Comparison of ENCODE assay signal across 1 cellular context in the genomic region with DNA sequence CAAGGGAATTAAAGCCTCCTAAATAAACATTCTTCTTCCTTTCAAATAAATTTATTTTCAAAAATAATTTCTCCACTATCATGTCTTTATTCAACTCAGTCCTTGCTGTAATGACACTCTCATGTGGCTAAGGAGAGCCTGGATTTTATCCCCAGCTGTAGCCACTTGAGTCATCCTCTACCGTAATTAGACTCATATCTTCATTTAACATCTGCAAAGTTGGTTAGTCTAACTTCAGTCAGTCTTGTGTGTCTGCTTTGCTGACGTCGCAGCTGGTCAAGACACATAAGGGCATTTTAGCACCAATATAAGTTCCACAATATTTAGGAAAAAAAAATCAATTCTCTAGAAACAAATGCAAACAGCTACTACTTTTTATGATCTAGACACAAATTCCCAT.
A peak's percentile ranks its signal among the peaks of the same experiment; 100 is the strongest.
TF ChIP-seq lines count a peak whose summit lies in the region.

No MANE protein-coding gene starts in this region.

TF ChIP-seq in K562, 482 proteins besides CTCF, POLR2A, EP300 and RAD21 (continued from another document and continues in another):
- TF ChIP-seq POLR2G (IDR thresholded peaks at IDR 0.05; ENCODE audit: low read depth, low read length) (no peak), ETV5 (CRISPR knock-in tag; IDR thresholded peaks at IDR 0.05; ENCODE audit: low read depth) (no peak), MTA2 (IDR thresholded peaks at IDR 0.05; ENCODE audit: low read depth) (no peak), ETS2 (tag; IDR thresholded peaks at IDR 0.05; ENCODE audit: borderline replicate concordance, poor library complexity, severe bottlenecking) (no peak), DACH1 (IDR thresholded peaks at IDR 0.05; ENCODE audit: partially characterized antibody) (no peak), ZNF274 (IDR thresholded peaks at IDR 0.05; ENCODE audit: borderline replicate concordance, low read depth, low read length) (no peak), KLF13 (tag; IDR thresholded peaks at IDR 0.05; ENCODE audit: borderline replicate concordance, low read depth) (no peak), MXI1 (IDR thresholded peaks at IDR 0.05; ENCODE audit: low read depth, low read length) (no peak), SMARCE1 (IDR thresholded peaks at IDR 0.05) (no peak), CC2D1A (IDR thresholded peaks at IDR 0.05) (no peak), SREBF1 (IDR thresholded peaks at IDR 0.05; ENCODE audit: borderline replicate concordance, low read depth, low read length) (no peak), ZFP36 (IDR thresholded peaks at IDR 0.05; ENCODE audit: low read depth, low read length, partially characterized antibody) (no peak), TEAD4 (IDR thresholded peaks at IDR 0.05; ENCODE audit: low read length) (peak; percentile 50; the same call in 1 of the 2 replicates), TEAD4 (CRISPR knock-in tag; IDR thresholded peaks at IDR 0.05; ENCODE audit: borderline replicate concordance) (no peak), IRF2 (CRISPR knock-in tag; IDR thresholded peaks at IDR 0.05) (no peak), HNRNPL (IDR thresholded peaks at IDR 0.05; ENCODE audit: low read depth, low read length) (no peak), ZKSCAN1 (IDR thresholded peaks at IDR 0.05; ENCODE audit: low read depth, low read length) (no peak), ZNF134 (CRISPR knock-in tag; conservative IDR thresholded peaks at IDR 0.05) (no peak), ZNF282 (CRISPR knock-in tag; IDR thresholded peaks at IDR 0.05) (no peak), SIN3A (IDR thresholded peaks at IDR 0.05; ENCODE audit: borderline replicate concordance in 2 of 2, control insufficient read depth in 1 of 2, low read depth in 2 of 2, low read length in 2 of 2) (no peak), CBFA2T2 (conservative IDR thresholded peaks at IDR 0.05) (peak; percentile 33), SAFB2 (IDR thresholded peaks at IDR 0.05; ENCODE audit: borderline replicate concordance, low read depth, low read length, severe bottlenecking) (no peak), ZNF707 (CRISPR knock-in tag; conservative IDR thresholded peaks at IDR 0.05) (no peak), SMARCB1 (IDR thresholded peaks at IDR 0.05; ENCODE audit: insufficient read length, low read depth) (no peak), NFE2 (IDR thresholded peaks at IDR 0.05; ENCODE audit: low read depth) (0 out of 2 replicates have a peak, but pooled peaks have one; percentile 16), PHF20 (IDR thresholded peaks at IDR 0.05; ENCODE audit: partially characterized antibody) (no peak), CREM (IDR thresholded peaks at IDR 0.05; ENCODE audit: low read depth) (peak; percentile 39; the same call in 1 of the 2 replicates)
- TF ChIP-seq, protein P1, sequence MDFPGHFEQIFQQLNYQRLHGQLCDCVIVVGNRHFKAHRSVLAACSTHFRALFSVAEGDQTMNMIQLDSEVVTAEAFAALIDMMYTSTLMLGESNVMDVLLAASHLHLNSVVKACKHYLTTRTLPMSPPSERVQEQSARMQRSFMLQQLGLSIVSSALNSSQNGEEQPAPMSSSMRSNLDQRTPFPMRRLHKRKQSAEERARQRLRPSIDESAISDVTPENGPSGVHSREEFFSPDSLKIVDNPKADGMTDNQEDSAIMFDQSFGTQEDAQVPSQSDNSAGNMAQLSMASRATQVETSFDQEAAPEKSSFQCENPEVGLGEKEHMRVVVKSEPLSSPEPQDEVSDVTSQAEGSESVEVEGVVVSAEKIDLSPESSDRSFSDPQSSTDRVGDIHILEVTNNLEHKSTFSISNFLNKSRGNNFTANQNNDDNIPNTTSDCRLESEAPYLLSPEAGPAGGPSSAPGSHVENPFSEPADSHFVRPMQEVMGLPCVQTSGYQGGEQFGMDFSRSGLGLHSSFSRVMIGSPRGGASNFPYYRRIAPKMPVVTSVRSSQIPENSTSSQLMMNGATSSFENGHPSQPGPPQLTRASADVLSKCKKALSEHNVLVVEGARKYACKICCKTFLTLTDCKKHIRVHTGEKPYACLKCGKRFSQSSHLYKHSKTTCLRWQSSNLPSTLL (IDR thresholded peaks at IDR 0.05) = no peak
- TF ChIP-seq, protein P2, sequence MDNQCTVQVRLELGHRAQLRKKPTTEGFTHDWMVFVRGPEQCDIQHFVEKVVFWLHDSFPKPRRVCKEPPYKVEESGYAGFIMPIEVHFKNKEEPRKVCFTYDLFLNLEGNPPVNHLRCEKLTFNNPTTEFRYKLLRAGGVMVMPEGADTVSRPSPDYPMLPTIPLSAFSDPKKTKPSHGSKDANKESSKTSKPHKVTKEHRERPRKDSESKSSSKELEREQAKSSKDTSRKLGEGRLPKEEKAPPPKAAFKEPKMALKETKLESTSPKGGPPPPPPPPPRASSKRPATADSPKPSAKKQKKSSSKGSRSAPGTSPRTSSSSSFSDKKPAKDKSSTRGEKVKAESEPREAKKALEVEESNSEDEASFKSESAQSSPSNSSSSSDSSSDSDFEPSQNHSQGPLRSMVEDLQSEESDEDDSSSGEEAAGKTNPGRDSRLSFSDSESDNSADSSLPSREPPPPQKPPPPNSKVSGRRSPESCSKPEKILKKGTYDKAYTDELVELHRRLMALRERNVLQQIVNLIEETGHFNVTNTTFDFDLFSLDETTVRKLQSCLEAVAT (IDR thresholded peaks at IDR 0.05) = no peak
- TF ChIP-seq, protein P3, sequence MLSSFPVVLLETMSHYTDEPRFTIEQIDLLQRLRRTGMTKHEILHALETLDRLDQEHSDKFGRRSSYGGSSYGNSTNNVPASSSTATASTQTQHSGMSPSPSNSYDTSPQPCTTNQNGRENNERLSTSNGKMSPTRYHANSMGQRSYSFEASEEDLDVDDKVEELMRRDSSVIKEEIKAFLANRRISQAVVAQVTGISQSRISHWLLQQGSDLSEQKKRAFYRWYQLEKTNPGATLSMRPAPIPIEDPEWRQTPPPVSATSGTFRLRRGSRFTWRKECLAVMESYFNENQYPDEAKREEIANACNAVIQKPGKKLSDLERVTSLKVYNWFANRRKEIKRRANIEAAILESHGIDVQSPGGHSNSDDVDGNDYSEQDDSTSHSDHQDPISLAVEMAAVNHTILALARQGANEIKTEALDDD (IDR thresholded peaks at IDR 0.05) = peak; percentile 92
- TF ChIP-seq, protein P4, sequence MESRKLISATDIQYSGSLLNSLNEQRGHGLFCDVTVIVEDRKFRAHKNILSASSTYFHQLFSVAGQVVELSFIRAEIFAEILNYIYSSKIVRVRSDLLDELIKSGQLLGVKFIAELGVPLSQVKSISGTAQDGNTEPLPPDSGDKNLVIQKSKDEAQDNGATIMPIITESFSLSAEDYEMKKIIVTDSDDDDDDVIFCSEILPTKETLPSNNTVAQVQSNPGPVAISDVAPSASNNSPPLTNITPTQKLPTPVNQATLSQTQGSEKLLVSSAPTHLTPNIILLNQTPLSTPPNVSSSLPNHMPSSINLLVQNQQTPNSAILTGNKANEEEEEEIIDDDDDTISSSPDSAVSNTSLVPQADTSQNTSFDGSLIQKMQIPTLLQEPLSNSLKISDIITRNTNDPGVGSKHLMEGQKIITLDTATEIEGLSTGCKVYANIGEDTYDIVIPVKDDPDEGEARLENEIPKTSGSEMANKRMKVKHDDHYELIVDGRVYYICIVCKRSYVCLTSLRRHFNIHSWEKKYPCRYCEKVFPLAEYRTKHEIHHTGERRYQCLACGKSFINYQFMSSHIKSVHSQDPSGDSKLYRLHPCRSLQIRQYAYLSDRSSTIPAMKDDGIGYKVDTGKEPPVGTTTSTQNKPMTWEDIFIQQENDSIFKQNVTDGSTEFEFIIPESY (CRISPR knock-in tag; IDR thresholded peaks at IDR 0.05) = no peak
- TF ChIP-seq, protein P5, sequence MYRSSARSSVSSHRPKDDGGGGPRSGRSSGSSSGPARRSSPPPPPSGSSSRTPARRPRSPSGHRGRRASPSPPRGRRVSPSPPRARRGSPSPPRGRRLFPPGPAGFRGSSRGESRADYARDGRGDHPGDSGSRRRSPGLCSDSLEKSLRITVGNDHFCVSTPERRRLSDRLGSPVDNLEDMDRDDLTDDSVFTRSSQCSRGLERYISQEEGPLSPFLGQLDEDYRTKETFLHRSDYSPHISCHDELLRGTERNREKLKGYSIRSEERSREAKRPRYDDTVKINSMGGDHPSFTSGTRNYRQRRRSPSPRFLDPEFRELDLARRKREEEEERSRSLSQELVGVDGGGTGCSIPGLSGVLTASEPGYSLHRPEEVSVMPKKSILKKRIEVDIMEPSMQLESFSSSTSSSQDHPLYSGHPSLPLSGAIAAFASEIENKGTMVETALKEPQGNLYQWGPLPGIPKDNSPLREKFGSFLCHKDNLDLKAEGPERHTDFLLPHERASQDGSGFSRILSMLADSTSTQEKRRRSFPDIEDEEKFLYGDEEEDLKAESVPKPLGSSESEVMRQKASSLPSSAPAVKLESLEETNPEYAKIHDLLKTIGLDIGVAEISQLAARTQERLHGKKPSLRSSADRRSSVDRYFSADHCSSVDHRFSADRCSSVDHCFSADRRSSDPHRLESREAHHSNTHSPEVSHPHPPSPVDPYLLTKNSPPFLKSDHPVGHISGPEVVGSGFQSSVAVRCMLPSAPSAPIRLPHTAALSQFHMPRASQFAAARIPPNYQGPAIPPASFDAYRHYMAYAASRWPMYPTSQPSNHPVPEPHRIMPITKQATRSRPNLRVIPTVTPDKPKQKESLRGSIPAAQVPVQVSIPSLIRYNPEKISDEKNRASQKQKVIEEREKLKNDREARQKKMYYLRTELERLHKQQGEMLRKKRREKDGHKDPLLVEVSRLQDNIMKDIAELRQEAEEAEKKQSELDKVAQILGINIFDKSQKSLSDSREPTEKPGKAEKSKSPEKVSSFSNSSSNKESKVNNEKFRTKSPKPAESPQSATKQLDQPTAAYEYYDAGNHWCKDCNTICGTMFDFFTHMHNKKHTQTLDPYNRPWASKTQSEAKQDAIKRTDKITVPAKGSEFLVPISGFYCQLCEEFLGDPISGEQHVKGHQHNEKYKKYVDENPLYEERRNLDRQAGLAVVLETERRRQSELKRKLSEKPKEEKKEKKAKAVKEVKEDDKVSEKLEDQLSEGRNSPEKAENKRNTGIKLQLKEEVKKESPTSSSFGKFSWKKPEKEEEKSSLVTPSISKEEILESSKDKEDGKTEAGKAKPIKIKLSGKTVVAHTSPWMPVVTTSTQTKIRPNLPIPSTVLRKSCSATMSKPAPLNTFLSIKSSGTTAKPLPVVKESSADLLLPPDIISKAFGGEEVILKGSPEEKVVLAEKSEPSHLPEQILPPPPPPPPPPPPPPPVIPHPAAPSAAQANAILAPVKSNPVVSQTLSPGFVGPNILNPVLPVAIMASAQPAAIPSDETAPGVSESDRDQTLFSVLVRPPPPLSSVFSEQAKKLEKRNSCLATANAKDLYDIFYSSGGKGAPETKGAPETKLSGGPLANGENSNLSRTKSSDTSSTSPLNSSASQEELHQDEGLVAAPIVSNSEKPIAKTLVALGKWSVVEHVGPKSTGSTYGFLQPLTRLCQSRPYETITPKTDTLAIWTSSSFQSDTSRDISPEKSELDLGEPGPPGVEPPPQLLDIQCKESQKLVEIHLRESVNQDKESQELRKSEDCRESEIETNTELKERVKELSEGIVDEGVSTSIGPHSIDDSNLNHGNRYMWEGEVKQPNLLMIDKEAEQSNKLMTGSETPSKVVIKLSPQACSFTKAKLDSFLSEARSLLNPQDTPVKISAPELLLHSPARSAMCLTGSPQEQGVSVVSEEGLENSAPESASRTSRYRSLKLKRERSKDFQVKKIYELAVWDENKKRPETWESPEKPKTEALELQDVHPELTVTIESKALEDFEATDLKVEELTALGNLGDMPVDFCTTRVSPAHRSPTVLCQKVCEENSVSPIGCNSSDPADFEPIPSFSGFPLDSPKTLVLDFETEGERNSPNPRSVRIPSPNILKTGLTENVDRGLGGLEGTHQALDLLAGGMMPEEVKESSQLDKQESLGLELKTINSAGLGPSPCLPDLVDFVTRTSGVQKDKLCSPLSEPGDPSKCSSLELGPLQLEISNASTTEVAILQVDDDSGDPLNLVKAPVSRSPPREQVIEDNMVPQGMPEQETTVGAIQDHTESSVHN (IDR thresholded peaks at IDR 0.05; ENCODE audit: borderline replicate concordance in 1 of 2, low read depth in 1 of 2) = no peak
- TF ChIP-seq, protein P6, sequence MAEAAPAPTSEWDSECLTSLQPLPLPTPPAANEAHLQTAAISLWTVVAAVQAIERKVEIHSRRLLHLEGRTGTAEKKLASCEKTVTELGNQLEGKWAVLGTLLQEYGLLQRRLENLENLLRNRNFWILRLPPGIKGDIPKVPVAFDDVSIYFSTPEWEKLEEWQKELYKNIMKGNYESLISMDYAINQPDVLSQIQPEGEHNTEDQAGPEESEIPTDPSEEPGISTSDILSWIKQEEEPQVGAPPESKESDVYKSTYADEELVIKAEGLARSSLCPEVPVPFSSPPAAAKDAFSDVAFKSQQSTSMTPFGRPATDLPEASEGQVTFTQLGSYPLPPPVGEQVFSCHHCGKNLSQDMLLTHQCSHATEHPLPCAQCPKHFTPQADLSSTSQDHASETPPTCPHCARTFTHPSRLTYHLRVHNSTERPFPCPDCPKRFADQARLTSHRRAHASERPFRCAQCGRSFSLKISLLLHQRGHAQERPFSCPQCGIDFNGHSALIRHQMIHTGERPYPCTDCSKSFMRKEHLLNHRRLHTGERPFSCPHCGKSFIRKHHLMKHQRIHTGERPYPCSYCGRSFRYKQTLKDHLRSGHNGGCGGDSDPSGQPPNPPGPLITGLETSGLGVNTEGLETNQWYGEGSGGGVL (CRISPR knock-in tag; IDR thresholded peaks at IDR 0.05) = no peak
- TF ChIP-seq, protein P7, sequence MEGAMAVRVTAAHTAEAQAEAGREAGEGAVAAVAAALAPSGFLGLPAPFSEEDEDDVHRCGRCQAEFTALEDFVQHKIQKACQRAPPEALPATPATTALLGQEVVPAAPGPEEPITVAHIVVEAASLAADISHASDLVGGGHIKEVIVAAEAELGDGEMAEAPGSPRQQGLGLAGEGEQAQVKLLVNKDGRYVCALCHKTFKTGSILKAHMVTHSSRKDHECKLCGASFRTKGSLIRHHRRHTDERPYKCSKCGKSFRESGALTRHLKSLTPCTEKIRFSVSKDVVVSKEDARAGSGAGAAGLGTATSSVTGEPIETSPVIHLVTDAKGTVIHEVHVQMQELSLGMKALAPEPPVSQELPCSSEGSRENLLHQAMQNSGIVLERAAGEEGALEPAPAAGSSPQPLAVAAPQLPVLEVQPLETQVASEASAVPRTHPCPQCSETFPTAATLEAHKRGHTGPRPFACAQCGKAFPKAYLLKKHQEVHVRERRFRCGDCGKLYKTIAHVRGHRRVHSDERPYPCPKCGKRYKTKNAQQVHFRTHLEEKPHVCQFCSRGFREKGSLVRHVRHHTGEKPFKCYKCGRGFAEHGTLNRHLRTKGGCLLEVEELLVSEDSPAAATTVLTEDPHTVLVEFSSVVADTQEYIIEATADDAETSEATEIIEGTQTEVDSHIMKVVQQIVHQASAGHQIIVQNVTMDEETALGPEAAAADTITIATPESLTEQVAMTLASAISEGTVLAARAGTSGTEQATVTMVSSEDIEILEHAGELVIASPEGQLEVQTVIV (CRISPR knock-in tag; IDR thresholded peaks at IDR 0.05; ENCODE audit: borderline replicate concordance) = no peak
- TF ChIP-seq, protein P8, sequence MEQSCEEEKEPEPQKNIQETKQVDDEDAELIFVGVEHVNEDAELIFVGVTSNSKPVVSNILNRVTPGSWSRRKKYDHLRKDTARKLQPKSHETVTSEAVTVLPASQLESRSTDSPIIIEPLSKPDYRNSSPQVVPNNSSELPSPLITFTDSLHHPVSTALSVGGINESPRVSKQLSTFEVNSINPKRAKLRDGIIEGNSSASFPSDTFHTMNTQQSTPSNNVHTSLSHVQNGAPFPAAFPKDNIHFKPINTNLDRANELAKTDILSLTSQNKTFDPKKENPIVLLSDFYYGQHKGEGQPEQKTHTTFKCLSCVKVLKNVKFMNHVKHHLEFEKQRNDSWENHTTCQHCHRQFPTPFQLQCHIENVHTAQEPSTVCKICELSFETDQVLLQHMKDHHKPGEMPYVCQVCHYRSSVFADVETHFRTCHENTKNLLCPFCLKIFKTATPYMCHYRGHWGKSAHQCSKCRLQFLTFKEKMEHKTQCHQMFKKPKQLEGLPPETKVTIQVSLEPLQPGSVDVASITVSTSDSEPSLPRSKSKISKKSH (CRISPR knock-in tag; IDR thresholded peaks at IDR 0.05) = no peak
